ENCODE assay signal across 20 cellular contexts in genomic region chr19:50022823-50023222, GRCh38. TPM values are rescaled to one million over a fixed set of nuclear protein-coding genes. Genes with fewer than 3 reads are reported as not detected.
DNase-seq lines count a peak whose midpoint lies in the region; ATAC-seq, FAIRE-seq and TF ChIP-seq lines count a peak whose summit lies in the region.
"Had no signal": no experiment of that assay in that cellular context is flagged by ENCODE, and none has a peak within 500 bp of the region (broad histone marks: within the 10 kb centered on the region; RNA-seq: fewer than 3 reads in every experiment).

No MANE protein-coding gene starts in this region.

- H3K36me3 Mint-ChIP-seq in CD4-positive, CD25-positive, alpha-beta regulatory T cell = peaks cover 21% of the 10 kb centered on the region
- H3K36me3 Mint-ChIP-seq in neural crest cell (ENCODE audit: low read depth) = peaks cover 3% of the 10 kb centered on the region

- no peaks in the 10 kb centered on the region for H3K9me1 ChIP-seq in K562 (ENCODE audit: control insufficient read depth, insufficient read depth, low read length)

- H4K20me1 ChIP-seq in BLaER1 (peaks cover 61% of the 10 kb centered on the region), K562 (replicated peaks; ENCODE audit: control insufficient read depth, insufficient read depth, low read length) (peaks cover 4% of the 10 kb centered on the region)

- H3K36me3 ChIP-seq in BLaER1 = peaks cover 60% of the 10 kb centered on the region
- H3K36me3 ChIP-seq in CD4-positive, CD25-positive, alpha-beta regulatory T cell (ENCODE audit: control insufficient read depth, insufficient read depth, low read length) = peaks cover 28% of the 10 kb centered on the region
- peaks cover 32% of the 10 kb centered on the region; the same call in 2 of the 3 replicates for H3K36me3 ChIP-seq in K562 (ENCODE audit: control insufficient read depth, insufficient read depth, low read length)
- H3K36me3 ChIP-seq in HAP-1 (replicated peaks) = 0 out of 2 replicates have a peak, but pooled peaks cover 3% of the 10 kb centered on the region

- no peak overlapping the region for H3K4me3 ChIP-seq in BLaER1
- H3K4me3 ChIP-seq in CD4-positive, CD25-positive, alpha-beta regulatory T cell (ENCODE audit: low read depth, low read length) = no peak overlapping the region
- H3K4me3 ChIP-seq in K562 = no peak overlapping the region
- no peak overlapping the region for H3K4me3 ChIP-seq in HAP-1
- H3K4me3 ChIP-seq: PC-9, SJSA1 had no signal

- H3K4me2 ChIP-seq in BLaER1 (peak overlapping the region; percentile 82; the same call in 1 of the 2 replicates), K562 (ENCODE audit: insufficient read depth, low read length) (no peak overlapping the region; the same call in 1 of the 2 replicates)
- H3K4me2 ChIP-seq: KMS-11 had no signal

- peaks cover 6 to 66% (median 34%) of the 10 kb centered on the region in 4 donors for H3K4me1 Mint-ChIP-seq in CD4-positive, CD25-positive, alpha-beta regulatory T cell
- H3K4me1 Mint-ChIP-seq in neural crest cell = peaks cover 30% of the 10 kb centered on the region

- in situ Hi-C loops in K562 (cut with MboI) = no loop called here
- in situ Hi-C loops in HAP-1 (cut with MboI; ENCODE audit: low sequenced_read_pairs) = no loop called here

- intact Hi-C loops in K562 (cut with micrococcal nuclease) = no loop called here

- no peak for TF ChIP-seq RAD21 in K562 (CRISPR knock-in tag; conservative IDR thresholded peaks at IDR 0.05 in 1 of 2, IDR thresholded peaks at IDR 0.05 in 1 of 2)

- H3K27me3 ChIP-seq in BLaER1 (no peaks in the 10 kb centered on the region), K562 (ENCODE audit: control insufficient read depth in 2 of 2, insufficient read depth in 2 of 2, low read length in 2 of 2) (no peaks in the 10 kb centered on the region), HAP-1 (ENCODE audit: low read depth) (no peaks in the 10 kb centered on the region)
- no peaks in the 10 kb centered on the region for H3K27me3 ChIP-seq in CD4-positive, CD25-positive, alpha-beta regulatory T cell (ENCODE audit: control insufficient read depth, insufficient read depth, low read length)
- H3K27me3 ChIP-seq: BE2C, SJSA1 had no signal

- H3K4me1 ChIP-seq in BLaER1 (peaks cover 38% of the 10 kb centered on the region), K562 (replicated peaks in 1 of 2; ENCODE audit: control insufficient read depth in 2 of 2, insufficient read depth in 2 of 2, low read length in 2 of 2) (peaks cover 13 to 18% of the 10 kb centered on the region in 2 experiments; a peak in 4 of 5 replicates), HAP-1 (peaks cover 5% of the 10 kb centered on the region; the same call in 1 of the 2 replicates)
- H3K4me1 ChIP-seq in CD4-positive, CD25-positive, alpha-beta regulatory T cell (ENCODE audit: control insufficient read depth, insufficient read depth, low read length, poor library complexity, severe bottlenecking) = peaks cover 37% of the 10 kb centered on the region
- H3K4me1 ChIP-seq: BE2C had no signal

- H3K79me2 ChIP-seq in K562 (ENCODE audit: control insufficient read depth, insufficient read depth, low read length) = peaks cover 60% of the 10 kb centered on the region

- no TSS peak for BruUV-seq in K562 (replicated peaks; lab: Mats Ljungman, UMichigan)

- DNase-seq in CD4-positive, CD25-positive, alpha-beta regulatory T cell = no peak
- DNase-seq in K562 (ENCODE audit: extremely low read depth in 1 of 4, low spot score in 3 of 4) (no peak), neural crest cell (ENCODE audit: low read depth, low spot score) (no peak), HAP-1 (ENCODE audit: low spot score in 2 of 2) (no peak)
- DNase-seq in central memory CD4-positive, alpha-beta T cell = no peak
- DNase-seq: BE2C, DMS 273 treated with DMSO at 0.1 percent for 48 hours, GF-D8, NCI-H1048, NCI-H1436 treated with DMSO at 0.1 percent for 48 hours, NCI-H2029 treated with DMSO at 0.1 percent for 48 hours, NCI-H2171 treated with DMSO at 0.1 percent for 48 hours, NCI-H510A, NCI-H82, PC-9 had no signal

- H2AFZ ChIP-seq in K562 (ENCODE audit: low read depth, low read length) = no peak overlapping the region
- H2AFZ ChIP-seq: PC-9 had no signal

- H3K27ac ChIP-seq in BLaER1 = no peak overlapping the region
- H3K27ac ChIP-seq in CD4-positive, CD25-positive, alpha-beta regulatory T cell (ENCODE audit: insufficient read depth, low read length, poor library complexity, severe bottlenecking) = no peak overlapping the region
- no peak overlapping the region for H3K27ac ChIP-seq in K562 (ENCODE audit: extremely low read depth, low read depth, low read length)
- H3K27ac ChIP-seq: KMS-11, PC-9, SJSA1 had no signal

- TF ChIP-seq POLR2A in K562 (conservative IDR thresholded peaks at IDR 0.05) = no peak

- POLR2A ChIA-PET in K562 (lab: Yijun Ruan, JAX) = interaction anchor here (0.9 kb wide), 1 partner anchor 8 kb away, joined by 3 read pairs; no protein-coding TSS in a partner anchor

- no peak for FAIRE-seq in K562 (lab: Jason Lieb, UNC)
- FAIRE-seq: H1 had no signal

- 36% methylated on average over 7 of the region's 7 CpGs for WGBS in K562 (ENCODE audit: insufficient coverage, low coverage, missing lambda C conversion rate)

- no peak for ATAC-seq in CD4-positive, CD25-positive, alpha-beta regulatory T cell (ENCODE audit: low read depth in 2 of 2)
- ATAC-seq in K562 (no peak), GM19023 (IDR thresholded peaks at IDR 0.05; ENCODE audit: unreplicated experiment) (no peak)

- no peak for TF ChIP-seq EP300 in K562 (IDR thresholded peaks at IDR 0.05; ENCODE audit: low read length)

- peak overlapping the region in 2 of 3 donors; percentile 59 to 99 for H3K27ac Mint-ChIP-seq in CD4-positive, CD25-positive, alpha-beta regulatory T cell
- H3K27ac Mint-ChIP-seq in neural crest cell (ENCODE audit: unreplicated experiment) = no peak overlapping the region

- peaks cover 6% of the 10 kb centered on the region for H3K27me3 Mint-ChIP-seq in CD4-positive, CD25-positive, alpha-beta regulatory T cell
- no peaks in the 10 kb centered on the region for H3K27me3 Mint-ChIP-seq in neural crest cell (ENCODE audit: low read depth)

- no peaks in the 10 kb centered on the region for H3K9me3 ChIP-seq in BLaER1
- H3K9me3 ChIP-seq in CD4-positive, CD25-positive, alpha-beta regulatory T cell (ENCODE audit: control insufficient read depth in 2 of 2, low read length in 2 of 2) = no peaks in the 10 kb centered on the region
- H3K9me3 ChIP-seq in K562 (replicated peaks; ENCODE audit: control insufficient read depth, insufficient read depth, low read depth, low read length) = no peaks in the 10 kb centered on the region
- H3K9me3 ChIP-seq in HAP-1 = peaks cover 6% of the 10 kb centered on the region; the same call in 1 of the 2 replicates
- H3K9me3 ChIP-seq: BE2C, SJSA1 had no signal

- H3K9ac ChIP-seq in BLaER1 (no peak overlapping the region), K562 (ENCODE audit: insufficient read depth in 1 of 2, low read depth in 2 of 2, low read length in 2 of 2) (no peak overlapping the region)
- H3K9ac ChIP-seq: KMS-11 had no signal

- H3K4me3 Mint-ChIP-seq in CD4-positive, CD25-positive, alpha-beta regulatory T cell = peak overlapping the region in 2 of 4 donors; percentile 1 to 96
- H3K4me3 Mint-ChIP-seq in neural crest cell = peak overlapping the region; percentile 77

- no peak for TF ChIP-seq CTCF in K562 (IDR thresholded peaks at IDR 0.05 in 2 of 3, conservative IDR thresholded peaks at IDR 0.05 in 1 of 3; ENCODE audit: insufficient read depth in 2 of 3, low read depth in 1 of 3, low read length in 3 of 3)
- TF ChIP-seq CTCF in neural crest cell (conservative IDR thresholded peaks at IDR 0.05) = no peak

- CTCF ChIA-PET in K562 (lab: Yijun Ruan, JAX; ENCODE audit: low intra/inter-chr PET ratio) = no interaction called here

- H3K9me3 Mint-ChIP-seq in CD4-positive, CD25-positive, alpha-beta regulatory T cell = no peaks in the 10 kb centered on the region
- H3K9me3 Mint-ChIP-seq in neural crest cell = peaks cover 2% of the 10 kb centered on the region

RNA-seq across cellular contexts. Expression of gene VRK3, which starts 2.3 kb away (rescaled TPM):
- 99.4 TPM for total RNA-seq in CD4-positive, CD25-positive, alpha-beta regulatory T cell
- polyA plus RNA-seq in CD4-positive, CD25-positive, alpha-beta regulatory T cell = 10 to 100 TPM; 87.9 to 99.9 (median 91.4) TPM
- total RNA-seq in K562 (2011; cell fraction: chromatin; rRNA removed; ENCODE audit: low replicate concordance) = 91.2 and 165 TPM in 2 replicates
- total RNA-seq in K562 (2011; cell fraction: nucleolus; rRNA removed) = 66.3 and 85.0 TPM in 2 replicates
- 86.5 and 113 TPM in 2 replicates for total RNA-seq in K562 (2011; cell fraction: nucleoplasm; rRNA removed)
- 32.7 and 34.8 TPM in 2 replicates for total RNA-seq in K562 (2014; rRNA removed)
- total RNA-seq in K562 (2014; rRNA removed; fragmentation: Illumina TruSeq; extraction: Trizol) = 43.3 and 49.8 TPM in 2 replicates
- total RNA-seq in K562 (2015; rRNA removed; fragmentation: Illumina TruSeq; extraction: Trizol) = 42.9 TPM in 2 replicates
- 49.7 and 54.4 TPM in 2 replicates for total RNA-seq in K562 (2021)
- polyA plus RNA-seq in K562 (2011; rRNA removed) = 42.8 and 45.3 TPM in 2 replicates
- polyA plus RNA-seq in K562 (2011; cell fraction: cytosol; rRNA removed) = 34.7 and 47.2 TPM in 2 replicates
- 43.9 and 50.7 TPM in 2 replicates for polyA plus RNA-seq in K562 (2011; cell fraction: nucleus; rRNA removed)
- polyA plus RNA-seq in K562 (2012) = 57.4 and 62.2 TPM in 2 replicates
- 79.4 and 94.3 TPM in 2 replicates for polyA plus RNA-seq in K562 (2014; fragmentation: Illumina TruSeq; extraction: Trizol)
- polyA plus RNA-seq in K562 (2014; fragmentation: Nextera tagmentation; extraction: Ambion mirVana) = 10 to 100 TPM; 33.3 to 55.9 TPM
- polyA plus RNA-seq in K562 (2014; rRNA removed) = 25.6 and 35.9 TPM in 2 replicates
- polyA minus RNA-seq in K562 (2011; rRNA and poly(A)+ RNA removed) = 23.6 and 24.3 TPM in 2 replicates
- polyA minus RNA-seq in K562 (2011; cell fraction: cytosol; rRNA and poly(A)+ RNA removed) = 15.4 and 22.8 TPM in 2 replicates
- 21.0 and 35.8 TPM in 2 replicates for polyA minus RNA-seq in K562 (2011; cell fraction: nucleus; rRNA and poly(A)+ RNA removed)
- total RNA-seq in neural crest cell = 43.4 TPM in 2 replicates

RNA-seq across cellular contexts. Expression of gene ZNF473, which starts 3.0 kb away (rescaled TPM):
- total RNA-seq in CD4-positive, CD25-positive, alpha-beta regulatory T cell = 7.5 TPM
- 1 to 10 TPM; 3.5 to 8.3 (median 4.8) TPM for polyA plus RNA-seq in CD4-positive, CD25-positive, alpha-beta regulatory T cell
- total RNA-seq in K562 (2011; cell fraction: chromatin; rRNA removed; ENCODE audit: low replicate concordance) = 62.3 and 79.4 TPM in 2 replicates
- 43.7 and 50.0 TPM in 2 replicates for total RNA-seq in K562 (2011; cell fraction: nucleolus; rRNA removed)
- total RNA-seq in K562 (2011; cell fraction: nucleoplasm; rRNA removed) = 58.1 and 66.7 TPM in 2 replicates
- total RNA-seq in K562 (2014; rRNA removed) (24.0 and 27.6 TPM in 2 replicates), K562 (2014; rRNA removed; fragmentation: Illumina TruSeq; extraction: Trizol) (31.0 and 31.6 TPM in 2 replicates), K562 (2015; rRNA removed; fragmentation: Illumina TruSeq; extraction: Trizol) (30.8 and 32.0 TPM in 2 replicates), K562 (2021) (28.5 and 33.9 TPM in 2 replicates), neural crest cell (23.3 and 24.5 TPM in 2 replicates)
- polyA plus RNA-seq in K562 (2011; rRNA removed) (20.8 and 27.9 TPM in 2 replicates), K562 (2014; fragmentation: Illumina TruSeq; extraction: Trizol) (26.1 and 30.0 TPM in 2 replicates), K562 (2014; fragmentation: Nextera tagmentation; extraction: Ambion mirVana) (10 to 100 TPM in 1 of 2 experiments, 1 to 10 TPM in 1; 8.2 to 34.0 TPM), K562 (2014; rRNA removed) (19.2 and 19.7 TPM in 2 replicates)
- 13.4 TPM in 2 replicates for polyA plus RNA-seq in K562 (2011; cell fraction: cytosol; rRNA removed)
- 34.3 and 42.1 TPM in 2 replicates for polyA plus RNA-seq in K562 (2011; cell fraction: nucleus; rRNA removed)
- 15.3 and 16.4 TPM in 2 replicates for polyA plus RNA-seq in K562 (2012)
- 39.3 and 45.2 TPM in 2 replicates for polyA minus RNA-seq in K562 (2011; rRNA and poly(A)+ RNA removed)
- polyA minus RNA-seq in K562 (2011; cell fraction: cytosol; rRNA and poly(A)+ RNA removed) = 11.9 and 21.9 TPM in 2 replicates
- polyA minus RNA-seq in K562 (2011; cell fraction: nucleus; rRNA and poly(A)+ RNA removed) = 21.1 and 29.0 TPM in 2 replicates
